Comparison of ENCODE assay signal across 9 cellular contexts in genomic region chrX:40168183-40169015, GRCh38.
A peak's percentile ranks its signal among the peaks of the same experiment; 100 is the strongest.
DNase-seq lines count a peak whose midpoint lies in the region; TF ChIP-seq lines count a peak whose summit lies in the region.
"Had no signal": no experiment of that assay in that cellular context is flagged by ENCODE, and none has a peak within 500 bp of the region (broad histone marks: within the 10 kb centered on the region; RNA-seq: fewer than 3 reads in every experiment).

No MANE protein-coding gene starts in this region.

- H3K4me3 ChIP-seq in endodermal cell (ENCODE audit: low read length) = peak overlapping the region; percentile 53
- no peak overlapping the region for H3K4me3 ChIP-seq in trophoblast cell (ENCODE audit: low read depth, low read length)
- H3K4me3 ChIP-seq in SK-N-SH (ENCODE audit: low read depth in 2 of 2, low read length in 1 of 2) = no peak overlapping the region

- no peaks in the 10 kb centered on the region for H3K4me1 ChIP-seq in endodermal cell (ENCODE audit: control insufficient read depth, insufficient read depth, low read length)
- H3K4me1 ChIP-seq in trophoblast cell (ENCODE audit: control insufficient read depth in 1 of 2, insufficient read depth in 2 of 2, low read length in 2 of 2) = peaks cover 29 to 38% of the 10 kb centered on the region in 2 experiments
- peaks cover 8 to 62% of the 10 kb centered on the region in 2 experiments; a peak in 3 of 4 replicates for H3K4me1 ChIP-seq in SK-N-SH (ENCODE audit: control insufficient read depth in 1 of 2, insufficient read depth in 2 of 2, low read depth in 1 of 2, low read length in 1 of 2)
- H3K4me1 ChIP-seq: foreskin keratinocyte had no signal

- H3F3A ChIP-seq in SK-N-SH (replicated peaks; ENCODE audit: insufficient read depth) = no peaks in the 10 kb centered on the region

- H3K27ac ChIP-seq in endodermal cell (ENCODE audit: low read depth, low read length) (no peak overlapping the region), trophoblast cell (ENCODE audit: low read depth, low read length) (no peak overlapping the region), SK-N-SH (ENCODE audit: low read depth in 2 of 2, low read length in 1 of 2) (peak overlapping the region in 1 of 2 experiments; percentile 91; a peak in 2 of 4 replicates)
- H3K27ac ChIP-seq: foreskin keratinocyte had no signal

- H4K8ac ChIP-seq in trophoblast cell (ENCODE audit: low read depth, low read length) = peak overlapping the region; percentile 65

- H3K79me1 ChIP-seq in trophoblast cell (ENCODE audit: low read length) = peaks cover 5% of the 10 kb centered on the region

- no peaks in the 10 kb centered on the region for H3K9me2 ChIP-seq in SK-N-SH

- H3K27ac Mint-ChIP-seq in Calu3 (ENCODE audit: unreplicated experiment) = no peak overlapping the region
- peak overlapping the region; percentile 94 for H3K27ac Mint-ChIP-seq in endodermal cell

- peak overlapping the region; percentile 66 for H2BK120ac ChIP-seq in trophoblast cell (ENCODE audit: insufficient read depth, low read length, poor library complexity)

- POLR2A ChIA-PET in SK-N-SH (lab: Yijun Ruan, JAX) = interaction anchor here (1.0 to 1.2 kb wide), 4 partner anchors 14 to 81 kb away, joined by 3 to 5 read pairs (median 4); partner anchors contain the start of gene BCOR

- WGBS in endodermal cell (ENCODE audit: insufficient coverage in 1 of 2, insufficient read length in 1 of 2), 2 experiments = 4% methylated on average over 59 of the region's 60 CpGs; no CpG with 5 or more reads in 1 of the 2 experiments
- WGBS in trophoblast cell (ENCODE audit: extremely low coverage, insufficient coverage, insufficient read length) = no CpG with 5 or more reads among the region's 60 CpGs
- WGBS in SK-N-SH (ENCODE audit: low lambda C conversion rate) = 77% methylated on average over 37 of the region's 60 CpGs

- peak overlapping the region; percentile 75 for H3K18ac ChIP-seq in trophoblast cell (ENCODE audit: low read length)

- H3K4me1 Mint-ChIP-seq in Calu3 (ENCODE audit: low read depth, unreplicated experiment) = peaks cover 36% of the 10 kb centered on the region
- H3K4me1 Mint-ChIP-seq in endodermal cell = peaks cover 50% of the 10 kb centered on the region

- no peaks in the 10 kb centered on the region for H3K9me3 ChIP-seq in endodermal cell (ENCODE audit: control insufficient read depth, low read length)
- no peaks in the 10 kb centered on the region for H3K9me3 ChIP-seq in trophoblast cell (ENCODE audit: insufficient read depth, low read depth, low read length)
- H3K9me3 ChIP-seq in SK-N-SH = no peaks in the 10 kb centered on the region

- no peaks in the 10 kb centered on the region for H4K20me1 ChIP-seq in SK-N-SH (ENCODE audit: insufficient read depth)

- no peak overlapping the region for H4K12ac ChIP-seq in trophoblast cell (ENCODE audit: low read depth, low read length)

- H4K91ac ChIP-seq in trophoblast cell (ENCODE audit: low read depth, low read length) = peak overlapping the region; percentile 55

- no peak overlapping the region for H2AK5ac ChIP-seq in trophoblast cell (ENCODE audit: low read length)

- H3K4me2 ChIP-seq in trophoblast cell (ENCODE audit: low read length) (peak overlapping the region; percentile 39), SK-N-SH (no peak overlapping the region)

- CTCF ChIA-PET in Calu3 (lab: Charles Lee) (no interaction called here), SK-N-SH (lab: Yijun Ruan, JAX) (interaction anchor here (1.2 to 1.7 kb wide), 3 partner anchors 27 to 94 kb away, joined by 3 to 4 read pairs (median 3); no protein-coding TSS in a partner anchor)

- H3K36me3 Mint-ChIP-seq in Calu3 (ENCODE audit: insufficient read depth, unreplicated experiment) (peaks cover 10% of the 10 kb centered on the region), endodermal cell (ENCODE audit: low read depth) (no peaks in the 10 kb centered on the region)

- H2AFZ ChIP-seq in trophoblast cell (ENCODE audit: insufficient read depth, low read length, poor library complexity) (no peak overlapping the region), SK-N-SH (ENCODE audit: low read depth) (no peak overlapping the region)

- TF ChIP-seq CTCF in Calu3 (IDR thresholded peaks at IDR 0.05; ENCODE audit: unreplicated experiment) = no peak
- TF ChIP-seq CTCF in endodermal cell (conservative IDR thresholded peaks at IDR 0.05) = no peak
- TF ChIP-seq CTCF in SK-N-SH (IDR thresholded peaks at IDR 0.05) = no peak

- H3K36me3 ChIP-seq in endodermal cell (ENCODE audit: control insufficient read depth, insufficient read depth, low read length) (no peaks in the 10 kb centered on the region), trophoblast cell (ENCODE audit: control insufficient read depth in 1 of 2, insufficient read depth in 2 of 2, low read length in 2 of 2) (no peaks in the 10 kb centered on the region), SK-N-SH (replicated peaks in 1 of 2; ENCODE audit: control insufficient read depth in 1 of 2, insufficient read depth in 2 of 2, low read length in 1 of 2) (no peaks in the 10 kb centered on the region)

- H3K4me3 Mint-ChIP-seq in Calu3 (ENCODE audit: low read depth, unreplicated experiment) (peak overlapping the region; percentile 59), endodermal cell (peak overlapping the region; percentile 74)

- DNase-seq in Calu3 (no peak), NCI-H2081 treated with DMSO at 0.1 percent for 48 hours (lab: John Stamatoyannopoulos, UW) (peak; percentile 23), endodermal cell (peak; percentile 72), trophoblast cell (no peak), SHP77 (lab: John Stamatoyannopoulos, UW) (no peak), SKM-1 (lab: John Stamatoyannopoulos, UW; ENCODE audit: unreplicated experiment) (no peak), SKM-1 treated with dmso at 0.1 percent for 144 hours (lab: John Stamatoyannopoulos, UW; ENCODE audit: unreplicated experiment) (no peak), SK-N-SH (no peak)
- DNase-seq: foreskin keratinocyte had no signal

- H3K27me3 Mint-ChIP-seq in Calu3 (ENCODE audit: unreplicated experiment) (peaks cover 9% of the 10 kb centered on the region), endodermal cell (ENCODE audit: insufficient read depth) (peaks cover 51% of the 10 kb centered on the region)

- H3K79me2 ChIP-seq in trophoblast cell (ENCODE audit: control insufficient read depth, insufficient read depth, low read length, poor library complexity) = no peaks in the 10 kb centered on the region
- H3K79me2 ChIP-seq in SK-N-SH (ENCODE audit: insufficient read depth) = no peaks in the 10 kb centered on the region

- peak overlapping the region; percentile 13 for H2BK12ac ChIP-seq in trophoblast cell (ENCODE audit: low read length)

- intact Hi-C loops in Calu3 (cut with micrococcal nuclease; ENCODE audit: unreplicated experiment) = loop anchor here (1.0 to 5.0 kb wide), 3 partner anchors 61 to 436 kb away; no protein-coding TSS in a partner anchor

- peak overlapping the region; percentile 46 for H3K4ac ChIP-seq in trophoblast cell (ENCODE audit: low read depth, low read length)

- TF ChIP-seq RAD21 in SK-N-SH (IDR thresholded peaks at IDR 0.05; ENCODE audit: low read length) = no peak

- TF ChIP-seq EP300 in SK-N-SH (IDR thresholded peaks at IDR 0.05; ENCODE audit: borderline replicate concordance in 1 of 2, low read depth in 1 of 2, low read length in 1 of 2) = no peak

- BruUV-seq in Calu3 (replicated peaks; lab: Mats Ljungman, UMichigan) = no TSS peak

- H3K23ac ChIP-seq in trophoblast cell (ENCODE audit: low read length) = no peak overlapping the region

- H3K27me3 ChIP-seq in endodermal cell (ENCODE audit: control insufficient read depth, insufficient read depth, low read length, poor library complexity, severe bottlenecking) (peaks cover 29% of the 10 kb centered on the region), trophoblast cell (ENCODE audit: insufficient read depth, low read length) (peaks cover 21% of the 10 kb centered on the region), SK-N-SH (ENCODE audit: insufficient read depth) (peaks cover 57% of the 10 kb centered on the region)
- H3K27me3 ChIP-seq: foreskin keratinocyte had no signal

- no peaks in the 10 kb centered on the region for H3K9me3 Mint-ChIP-seq in Calu3 (ENCODE audit: low read depth, unreplicated experiment)
- H3K9me3 Mint-ChIP-seq in endodermal cell = peaks cover 22% of the 10 kb centered on the region

- H2BK5ac ChIP-seq in trophoblast cell (ENCODE audit: low read depth, low read length, poor library complexity) = no peak overlapping the region

- H3K9ac ChIP-seq in endodermal cell (ENCODE audit: extremely low read depth, low read length, poor library complexity, severe bottlenecking) (no peak overlapping the region), trophoblast cell (ENCODE audit: low read length) (no peak overlapping the region), SK-N-SH (no peak overlapping the region)

- H3K14ac ChIP-seq in trophoblast cell (ENCODE audit: low read length) = no peak overlapping the region

TF ChIP-seq in SK-N-SH, 30 proteins besides CTCF, POLR2A, EP300 and RAD21:
- TF ChIP-seq FOSL2 (IDR thresholded peaks at IDR 0.05; ENCODE audit: borderline replicate concordance, low read depth) = no peak
- no peak for TF ChIP-seq TEAD4 (IDR thresholded peaks at IDR 0.05; ENCODE audit: borderline replicate concordance, insufficient read depth)
- no peak for TF ChIP-seq SIN3A (IDR thresholded peaks at IDR 0.05; ENCODE audit: borderline replicate concordance, low read depth, low read length)
TF ChIP-seq in SK-N-SH: peak in this region for 0.

Comparison
In these comparisons a context has a peak if more than half of its experiments do, and no peak if none do; other contexts are left out.
1. DNase-seq: peak in NCI-H2081 treated with DMSO at 0.1 percent for 48 hours (single experiment) and endodermal cell (single experiment); none in Calu3 (single experiment), trophoblast cell (0 of 2), SHP77 (0 of 2), SKM-1 (single experiment), SKM-1 treated with dmso at 0.1 percent for 144 hours (single experiment) and SK-N-SH (single experiment).